ENCODE assay signal across 8 cellular contexts in the genomic region with DNA sequence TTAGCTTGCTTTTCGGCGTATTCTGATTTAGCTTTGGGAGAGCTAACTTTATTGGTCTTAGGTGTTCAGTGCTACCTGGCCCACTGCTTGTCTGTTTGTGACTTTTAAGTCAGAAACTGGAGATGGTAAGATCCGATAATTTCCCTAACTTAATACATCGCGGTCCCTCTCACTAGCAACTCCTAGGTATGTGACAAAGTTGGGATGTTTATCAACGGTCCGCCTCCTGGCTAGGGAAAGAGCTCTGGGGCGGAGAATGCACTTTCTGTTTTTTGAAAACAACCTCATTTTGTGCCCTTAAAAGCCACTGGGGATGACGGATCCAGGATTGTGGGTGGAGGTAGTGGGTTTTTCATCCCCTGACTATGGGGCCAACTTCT. TPM values are rescaled to one million over a fixed set of nuclear protein-coding genes. Genes with fewer than 3 reads are reported as not detected.
DNase-seq lines count a peak whose midpoint lies in the region; ATAC-seq and TF ChIP-seq lines count a peak whose summit lies in the region.

No MANE protein-coding gene starts in this region.

- H3K4me3 ChIP-seq in iPS-15b (ENCODE audit: low read depth, low read length): peak overlapping the region; percentile 75

- peaks cover 35% of the 10 kb centered on the region for H3K27me3 ChIP-seq in iPS-15b (ENCODE audit: control insufficient read depth, insufficient read depth, low read length)

- peaks cover 62% of the 10 kb centered on the region for H3K36me3 Mint-ChIP-seq in T-helper 2 cell treated with Interferon-gamma antibody and Interleukin-4, amounts not matched to agents 5 μg/mL and 100 μg/mL, for 36 hours (ENCODE audit: low read depth)
- H3K36me3 Mint-ChIP-seq in activated CD8-positive, alpha-beta T cell treated with anti-CD3 and anti-CD28 coated beads for 36 hours (ENCODE audit: low read depth): peaks cover 57% of the 10 kb centered on the region

- CTCF ChIA-PET in activated CD8-positive, alpha-beta T cell treated with anti-CD3 and anti-CD28 coated beads for 36 hours (lab: Charles Lee): interaction anchor here (1.0 to 2.2 kb wide), 2 partner anchors 19 to 20 kb away, joined by 4 to 28 read pairs; no protein-coding TSS in a partner anchor

- H3K4me3 Mint-ChIP-seq in T-helper 2 cell treated with Interferon-gamma antibody and Interleukin-4, amounts not matched to agents 5 μg/mL and 100 μg/mL, for 36 hours: peak overlapping the region; percentile 99
- H3K4me3 Mint-ChIP-seq in activated CD8-positive, alpha-beta T cell treated with anti-CD3 and anti-CD28 coated beads for 36 hours: peak overlapping the region; percentile 86
- H3K4me3 Mint-ChIP-seq in stimulated activated naive CD8-positive, alpha-beta T cell treated with anti-CD3 and anti-CD28 coated beads, Interleukin-15, amount 100 ng/mL, for 72 hours: peak overlapping the region; percentile 91 to 95

- intact Hi-C loops in activated CD8-positive, alpha-beta T cell treated with anti-CD3 and anti-CD28 coated beads for 36 hours (cut with micrococcal nuclease): no loop called here

- H3K36me3 ChIP-seq in iPS-15b (ENCODE audit: control insufficient read depth, insufficient read depth, low read length): peaks cover 5% of the 10 kb centered on the region

- TF ChIP-seq CTCF in activated CD8-positive, alpha-beta T cell treated with anti-CD3 and anti-CD28 coated beads for 36 hours (IDR thresholded peaks at IDR 0.05): no peak

- no peaks in the 10 kb centered on the region for H3K9me3 Mint-ChIP-seq in T-helper 2 cell treated with Interferon-gamma antibody and Interleukin-4, amounts not matched to agents 5 μg/mL and 100 μg/mL, for 36 hours
- H3K9me3 Mint-ChIP-seq in activated CD8-positive, alpha-beta T cell treated with anti-CD3 and anti-CD28 coated beads for 36 hours: no peaks in the 10 kb centered on the region
- no peaks in the 10 kb centered on the region for H3K9me3 Mint-ChIP-seq in stimulated activated naive CD8-positive, alpha-beta T cell treated with anti-CD3 and anti-CD28 coated beads, Interleukin-15, amount 100 ng/mL, for 72 hours

- DNase-seq in T-helper 2 cell treated with Interferon-gamma antibody and Interleukin-4, amounts not matched to agents 5 μg/mL and 100 μg/mL, for 36 hours (ENCODE audit: low spot score): peak; percentile 30
- DNase-seq in T-helper 2 cell (no peak), NCI-H1930 (lab: John Stamatoyannopoulos, UW) (no peak), DMS79 treated with DMSO at 0.1 percent for 48 hours (lab: John Stamatoyannopoulos, UW) (no peak), HPDE6-E6E7 (ENCODE audit: extremely low spot score) (no peak)
- DNase-seq in activated CD8-positive, alpha-beta T cell treated with anti-CD3 and anti-CD28 coated beads for 36 hours: peak; percentile 41
- no peak for DNase-seq in stimulated activated naive CD8-positive, alpha-beta T cell treated with anti-CD3 and anti-CD28 coated beads, Interleukin-15, amount 100 ng/mL, for 72 hours

- peaks cover 26% of the 10 kb centered on the region for H3K4me1 ChIP-seq in iPS-15b (ENCODE audit: control insufficient read depth, insufficient read depth, low read length)

- ATAC-seq in activated CD8-positive, alpha-beta T cell treated with anti-CD3 and anti-CD28 coated beads for 36 hours: no peak
- no peak for ATAC-seq in stimulated activated naive CD8-positive, alpha-beta T cell treated with anti-CD3 and anti-CD28 coated beads, Interleukin-15, amount 100 ng/mL, for 72 hours

- POLR2A ChIA-PET in activated CD8-positive, alpha-beta T cell treated with anti-CD3 and anti-CD28 coated beads for 36 hours (lab: Charles Lee): interaction anchor here (0.6 to 9.8 kb wide), 8 partner anchors 11 to 1676 kb away, joined by 3 to 151 read pairs (median 4); a partner anchor contains a TSS

- H3K9ac ChIP-seq in iPS-15b (ENCODE audit: low read depth, low read length): no peak overlapping the region

- H3K4me1 Mint-ChIP-seq in T-helper 2 cell treated with Interferon-gamma antibody and Interleukin-4, amounts not matched to agents 5 μg/mL and 100 μg/mL, for 36 hours (ENCODE audit: low read depth): peaks cover 49% of the 10 kb centered on the region
- peaks cover 39% of the 10 kb centered on the region for H3K4me1 Mint-ChIP-seq in activated CD8-positive, alpha-beta T cell treated with anti-CD3 and anti-CD28 coated beads for 36 hours (ENCODE audit: low read depth)
- peaks cover 27% of the 10 kb centered on the region for H3K4me1 Mint-ChIP-seq in stimulated activated naive CD8-positive, alpha-beta T cell treated with anti-CD3 and anti-CD28 coated beads, Interleukin-15, amount 100 ng/mL, for 72 hours

- no peaks in the 10 kb centered on the region for H3K9me3 ChIP-seq in iPS-15b (ENCODE audit: control insufficient read depth, insufficient read depth, low read length)

- H3K27ac Mint-ChIP-seq in T-helper 2 cell treated with Interferon-gamma antibody and Interleukin-4, amounts not matched to agents 5 μg/mL and 100 μg/mL, for 36 hours: peak overlapping the region; percentile 97
- peak overlapping the region; percentile 98 for H3K27ac Mint-ChIP-seq in activated CD8-positive, alpha-beta T cell treated with anti-CD3 and anti-CD28 coated beads for 36 hours
- peak overlapping the region; percentile 98 to 99 for H3K27ac Mint-ChIP-seq in stimulated activated naive CD8-positive, alpha-beta T cell treated with anti-CD3 and anti-CD28 coated beads, Interleukin-15, amount 100 ng/mL, for 72 hours

- H3K27me3 Mint-ChIP-seq in T-helper 2 cell treated with Interferon-gamma antibody and Interleukin-4, amounts not matched to agents 5 μg/mL and 100 μg/mL, for 36 hours (ENCODE audit: low read depth): no peaks in the 10 kb centered on the region
- H3K27me3 Mint-ChIP-seq in activated CD8-positive, alpha-beta T cell treated with anti-CD3 and anti-CD28 coated beads for 36 hours: no peaks in the 10 kb centered on the region
- H3K27me3 Mint-ChIP-seq in stimulated activated naive CD8-positive, alpha-beta T cell treated with anti-CD3 and anti-CD28 coated beads, Interleukin-15, amount 100 ng/mL, for 72 hours: no peaks in the 10 kb centered on the region

RNA-seq across cellular contexts. Expression of a gene that starts 1.2 kb away (rescaled TPM):
- total RNA-seq in activated CD8-positive, alpha-beta T cell treated with anti-CD3 and anti-CD28 coated beads for 36 hours: 10 to 100 TPM; 39.9 to 40.8 TPM

RNA-seq across cellular contexts. Expression of a gene that starts 22.4 kb away (rescaled TPM):
- 10 to 100 TPM; 17.3 to 17.6 TPM for total RNA-seq in activated CD8-positive, alpha-beta T cell treated with anti-CD3 and anti-CD28 coated beads for 36 hours

Comparison
In these comparisons a context has a peak if more than half of its experiments do, and no peak if none do; other contexts are left out.
1. DNase-seq: peak in T-helper 2 cell treated with Interferon-gamma antibody and Interleukin-4, amounts not matched to agents 5 μg/mL and 100 μg/mL, for 36 hours (single experiment) and activated CD8-positive, alpha-beta T cell treated with anti-CD3 and anti-CD28 coated beads for 36 hours (single experiment); none in T-helper 2 cell (0 of 5), stimulated activated naive CD8-positive, alpha-beta T cell treated with anti-CD3 and anti-CD28 coated beads, Interleukin-15, amount 100 ng/mL, for 72 hours (0 of 2), NCI-H1930 (0 of 2), DMS79 treated with DMSO at 0.1 percent for 48 hours (single experiment) and HPDE6-E6E7 (single experiment).
2. Peak in every context shown above with its lines, with median percentiles within 50 percentile points of each other: H3K27ac Mint-ChIP-seq and H3K4me3 Mint-ChIP-seq.